24 cellular contexts compared by ENCODE assay signal in the genomic region with DNA sequence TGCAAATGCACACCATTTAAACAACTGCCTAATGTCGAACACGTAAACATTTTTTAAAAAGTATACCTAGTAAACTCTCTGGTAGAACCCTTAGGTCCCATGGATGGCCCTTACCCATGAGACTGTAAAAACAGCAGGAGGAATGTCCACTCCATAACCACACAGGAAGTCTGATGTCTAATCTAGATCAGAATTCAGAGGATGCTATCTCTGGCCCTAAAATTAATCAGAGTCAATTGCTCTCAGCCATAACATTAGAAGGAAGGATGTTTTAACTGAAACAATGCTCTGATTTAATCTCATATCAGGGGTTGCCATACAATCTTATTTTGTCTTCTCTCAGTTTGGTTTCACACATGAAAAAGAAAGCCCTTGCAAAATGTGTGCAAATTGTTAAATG.
"Had no signal": no experiment of that assay in that cellular context is flagged by ENCODE, and none has a peak within 500 bp of the region (broad histone marks: within the 10 kb centered on the region; RNA-seq: fewer than 3 reads in every experiment).

No MANE protein-coding gene starts in this region.

- H3K4me1 ChIP-seq: left lung, right atrium auricular region, right lobe of liver, tibial nerve, uterus had no signal

- H3K4me3 ChIP-seq: left lung, lung, ovary, right atrium auricular region, right lobe of liver, smooth muscle cell, tibial nerve, uterus had no signal

- H3K27me3 ChIP-seq: left lung, ovary, right atrium auricular region, right lobe of liver, tibial nerve, uterus had no signal

- H3K4me2 ChIP-seq: smooth muscle cell had no signal

- ATAC-seq: left colon; left lung; natural killer cell; right lobe of liver; stimulated activated memory B cell treated with anti-CD40 and anti-IgM and Interleukin-4, amounts not matched to agents 10 μg/mL and 1 μg/mL and 100 μg/mL, for 72 hours; stimulated activated naive CD8-positive, alpha-beta T cell treated with anti-CD3 and anti-CD28 coated beads, Interleukin-15, amount 100 ng/mL, for 72 hours had no signal

- H3K27ac ChIP-seq: left lung, ovary, right atrium auricular region, right lobe of liver, tibial nerve, uterus had no signal

- H3K9me3 ChIP-seq: left lung, ovary, right atrium auricular region, right lobe of liver, uterus had no signal

- H3K36me3 ChIP-seq: left lung, ovary, right atrium auricular region, right lobe of liver, tibial nerve, uterus had no signal

- DNase-seq: hypothalamus; immature natural killer cell; kidney; left colon; left lung; mesendoderm; naive B cell; natural killer cell; nephron progenitor cell; ovary; right lobe of liver; stimulated activated CD4-positive, alpha-beta T cell treated with anti-CD3 and anti-CD28 coated beads, Interleukin-1b, Interleukin-23, amount 100 ng/mL, for 48 hours; stimulated activated CD4-positive, alpha-beta T cell treated with anti-CD3 and anti-CD28 coated beads, Interleukin-2, amount 100 ng/mL, for 48 hours; stimulated activated CD4-positive, alpha-beta T cell treated with anti-CD3 and anti-CD28 coated beads, Interleukin-4, amount 100 ng/mL, for 4 hours; stimulated activated CD8-positive, alpha-beta memory T cell treated with anti-CD3 and anti-CD28 coated beads, Interleukin-4, amount 100 ng/mL, for 48 hours; stimulated activated naive CD4-positive, alpha-beta T cell treated with Interleukin-2 at 50 U/mL for 16 hours; stimulated activated naive CD8-positive, alpha-beta T cell treated with anti-CD3 and anti-CD28 coated beads, Interleukin-15, amount 100 ng/mL, for 72 hours; substantia nigra; uterus had no signal
